ENCODE assay signal across 12 cellular contexts in the genomic region with DNA sequence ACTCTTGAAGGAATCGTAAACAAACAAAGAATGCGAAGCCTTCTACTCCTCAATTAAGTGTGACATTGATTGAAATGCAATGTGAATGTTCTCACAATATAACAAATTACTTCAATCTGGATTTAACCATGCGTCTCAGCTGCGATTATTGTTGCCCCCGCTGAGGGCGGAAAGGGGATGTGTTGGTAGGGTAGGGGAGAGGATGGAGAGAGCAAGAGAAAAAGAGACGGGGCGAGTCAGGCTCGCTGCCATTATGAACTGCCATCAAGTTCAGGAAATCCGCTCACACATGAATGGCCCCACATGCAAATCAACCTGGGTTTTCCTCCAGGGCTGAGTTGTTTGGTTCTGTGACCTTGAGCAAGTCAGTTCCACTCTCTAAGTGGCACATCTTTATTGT.
DNase-seq lines count a peak whose midpoint lies in the region; ATAC-seq and TF ChIP-seq lines count a peak whose summit lies in the region.
"Had no signal": no experiment of that assay in that cellular context is flagged by ENCODE, and none has a peak within 500 bp of the region (broad histone marks: within the 10 kb centered on the region; RNA-seq: fewer than 3 reads in every experiment).

No MANE protein-coding gene starts in this region.

- TF ChIP-seq CTCF in neural crest cell (conservative IDR thresholded peaks at IDR 0.05) (no peak), natural killer cell (IDR thresholded peaks at IDR 0.05) (no peak)

- H3K27me3 Mint-ChIP-seq in neural crest cell (ENCODE audit: low read depth) (no peaks in the 10 kb centered on the region), natural killer cell (ENCODE audit: low read depth in 2 of 2) (peaks cover 3 to 8% of the 10 kb centered on the region in 2 donors)

- DNase-seq in NCI-H69 (lab: John Stamatoyannopoulos, UW) (peak; percentile 34), neural crest cell (ENCODE audit: low read depth, low spot score) (no peak), natural killer cell (no peak)
- no peak for DNase-seq in stimulated activated CD4-positive, alpha-beta T cell treated with anti-CD3 and anti-CD28 coated beads, Interleukin-12 subunit alpha, Interleukin-12 subunit beta, amount 100 ng/mL, for 4 hours
- DNase-seq: adrenal gland; hippocampal formation; naive thymus-derived CD8-positive, alpha-beta T cell had no signal

- H3K4me1 Mint-ChIP-seq in neural crest cell = peaks cover 24% of the 10 kb centered on the region
- no peaks in the 10 kb centered on the region for H3K4me1 Mint-ChIP-seq in natural killer cell
- H3K4me1 Mint-ChIP-seq: CD14-positive monocyte had no signal

- H3K4me3 Mint-ChIP-seq in neural crest cell = no peak overlapping the region
- H3K4me3 Mint-ChIP-seq in natural killer cell = no peak overlapping the region
- H3K4me3 Mint-ChIP-seq: CD14-positive monocyte had no signal

- H3K36me3 Mint-ChIP-seq in neural crest cell (ENCODE audit: low read depth) (no peaks in the 10 kb centered on the region), natural killer cell (no peaks in the 10 kb centered on the region)
- H3K36me3 Mint-ChIP-seq: CD14-positive monocyte; naive thymus-derived CD8-positive, alpha-beta T cell had no signal

- ATAC-seq in GM18907 (IDR thresholded peaks at IDR 0.05; ENCODE audit: unreplicated experiment) (peak; percentile 87), GM21723 (IDR thresholded peaks at IDR 0.05; ENCODE audit: unreplicated experiment) (peak; percentile 89), GM21576 (IDR thresholded peaks at IDR 0.05; ENCODE audit: unreplicated experiment) (no peak), natural killer cell (no peak)
- ATAC-seq: naive thymus-derived CD8-positive, alpha-beta T cell; right lobe of liver had no signal

- intact Hi-C loops in natural killer cell (cut with micrococcal nuclease) = no loop called here

- H3K27ac Mint-ChIP-seq in neural crest cell (ENCODE audit: unreplicated experiment) (peak overlapping the region; percentile 85), natural killer cell (no peak overlapping the region)
- H3K27ac Mint-ChIP-seq: CD14-positive monocyte; naive thymus-derived CD8-positive, alpha-beta T cell had no signal

- H3K9me3 Mint-ChIP-seq in neural crest cell (no peaks in the 10 kb centered on the region), natural killer cell (no peaks in the 10 kb centered on the region)

Comparison
In these comparisons a context has a peak if more than half of its experiments do, and no peak if none do; other contexts are left out.
1. ATAC-seq: peak in GM18907 (single experiment) and GM21723 (single experiment); none in GM21576 (single experiment) and natural killer cell (0 of 3).